Comparison of ENCODE assay signal across 7 cellular contexts in genomic region chr19:39332738-39333137, GRCh38. TPM values are rescaled to one million over a fixed set of nuclear protein-coding genes. Genes with fewer than 3 reads are reported as not detected.
DNase-seq lines count a peak whose midpoint lies in the region; ATAC-seq and TF ChIP-seq lines count a peak whose summit lies in the region.
"Not testable (repeated sequence)": the region's sequence is repeated elsewhere in the genome, so short reads cannot be mapped to it uniquely, and the experiment has no call there.
"Had no signal": no experiment of that assay in that cellular context is flagged by ENCODE, and none has a peak within 500 bp of the region (broad histone marks: within the 10 kb centered on the region; RNA-seq: fewer than 3 reads in every experiment).

No MANE protein-coding gene starts in this region.

- not testable (repeated sequence) for H3K36me3 Mint-ChIP-seq in IgD-negative memory B cell, natural killer cell
- peaks cover 48% of the 10 kb centered on the region for H3K36me3 Mint-ChIP-seq in activated CD4-positive, alpha-beta T cell treated with anti-CD3 and anti-CD28 coated beads, Interleukin-2, amount 10 ng/mL, durations not matched to agents 7 days and 5 days (ENCODE audit: low read depth)
- H3K36me3 Mint-ChIP-seq in activated T-helper 2 cell treated with anti-CD3 and anti-CD28 coated beads, Interferon-gamma antibody, Interleukin-2, Interleukin-4, amounts not matched to agents 10 μg/mL and 5 μg/mL and 100 μg/mL, durations not matched to agents 14 hours and 24 hours and 36 hours (ENCODE audit: low read depth): peaks cover 51% of the 10 kb centered on the region
- H3K36me3 Mint-ChIP-seq in central memory CD8-positive, alpha-beta T cell (ENCODE audit: insufficient read depth): peaks cover 51% of the 10 kb centered on the region

- CTCF ChIA-PET in activated CD4-positive, alpha-beta T cell treated with anti-CD3 and anti-CD28 coated beads, Interleukin-2, amount 10 ng/mL, durations not matched to agents 7 days and 5 days (lab: Charles Lee): interaction anchor here (0.7 to 1.8 kb wide), 2 partner anchors 9 to 35 kb away, joined by 3 to 6 read pairs; partner anchors contain the start of gene SAMD4B

- peak overlapping the region; percentile 72 to 95 (median 89) for H3K4me2 ChIP-seq in BLaER1 treated with 17β-estradiol and CSF1 and Interleukin-3, amounts not matched to agents 10 nM and 100 nM

- intact Hi-C loops in activated T-helper 2 cell treated with anti-CD3 and anti-CD28 coated beads, Interferon-gamma antibody, Interleukin-2, Interleukin-4, amounts not matched to agents 10 μg/mL and 5 μg/mL and 100 μg/mL, durations not matched to agents 14 hours and 24 hours and 36 hours (cut with micrococcal nuclease); natural killer cell (cut with micrococcal nuclease): not testable (repeated sequence)

- TF ChIP-seq CTCF in natural killer cell (IDR thresholded peaks at IDR 0.05): not testable (repeated sequence)

- not testable (repeated sequence) for H3K27me3 Mint-ChIP-seq in IgD-negative memory B cell; activated CD4-positive, alpha-beta T cell treated with anti-CD3 and anti-CD28 coated beads, Interleukin-2, amount 10 ng/mL, durations not matched to agents 7 days and 5 days; activated T-helper 2 cell treated with anti-CD3 and anti-CD28 coated beads, Interferon-gamma antibody, Interleukin-2, Interleukin-4, amounts not matched to agents 10 μg/mL and 5 μg/mL and 100 μg/mL, durations not matched to agents 14 hours and 24 hours and 36 hours (ENCODE audit: low read depth); central memory CD8-positive, alpha-beta T cell; natural killer cell (ENCODE audit: low read depth in 2 of 2)

- not testable (repeated sequence) for H3K27me3 ChIP-seq in BLaER1 treated with 17β-estradiol and CSF1 and Interleukin-3, amounts not matched to agents 10 nM and 100 nM

- not testable (repeated sequence) for ATAC-seq in central memory CD8-positive, alpha-beta T cell (replicated peaks; ENCODE audit: extremely low read depth, poor library complexity, severe bottlenecking); natural killer cell

- not testable (repeated sequence) for H3K9me3 ChIP-seq in BLaER1 treated with 17β-estradiol and CSF1 and Interleukin-3, amounts not matched to agents 10 nM and 100 nM (replicated peaks in 1 of 11)

- POLR2A ChIA-PET in activated CD4-positive, alpha-beta T cell treated with anti-CD3 and anti-CD28 coated beads, Interleukin-2, amount 10 ng/mL, durations not matched to agents 7 days and 5 days (lab: Charles Lee): interaction anchor here (0.6 kb wide), 2 partner anchors 72 to 80 kb away, joined by 3 to 4 read pairs; partner anchors contain the start of gene PLEKHG2

- H3K4me1 ChIP-seq in BLaER1 treated with 17β-estradiol and CSF1 and Interleukin-3, amounts not matched to agents 10 nM and 100 nM: peaks cover 84 to 90% (median 88%) of the 10 kb centered on the region in 10 experiments

- H3K4me1 Mint-ChIP-seq in IgD-negative memory B cell (peaks cover 36 to 43% (median 36%) of the 10 kb centered on the region in 3 donors), natural killer cell (peaks cover 42 to 46% of the 10 kb centered on the region in 2 donors)
- H3K4me1 Mint-ChIP-seq in activated CD4-positive, alpha-beta T cell treated with anti-CD3 and anti-CD28 coated beads, Interleukin-2, amount 10 ng/mL, durations not matched to agents 7 days and 5 days: peaks cover 61% of the 10 kb centered on the region
- H3K4me1 Mint-ChIP-seq in activated T-helper 2 cell treated with anti-CD3 and anti-CD28 coated beads, Interferon-gamma antibody, Interleukin-2, Interleukin-4, amounts not matched to agents 10 μg/mL and 5 μg/mL and 100 μg/mL, durations not matched to agents 14 hours and 24 hours and 36 hours (ENCODE audit: low read depth): peaks cover 38% of the 10 kb centered on the region
- peaks cover 56% of the 10 kb centered on the region for H3K4me1 Mint-ChIP-seq in central memory CD8-positive, alpha-beta T cell

- H4K20me1 ChIP-seq in BLaER1 treated with 17β-estradiol and CSF1 and Interleukin-3, amounts not matched to agents 10 nM and 100 nM: peaks cover 31 to 63% (median 56%) of the 10 kb centered on the region in 11 experiments; a peak in 21 of 22 replicates

- peak overlapping the region in 2 of 4 donors; percentile 52 to 84 for H3K4me3 Mint-ChIP-seq in IgD-negative memory B cell
- H3K4me3 Mint-ChIP-seq in activated CD4-positive, alpha-beta T cell treated with anti-CD3 and anti-CD28 coated beads, Interleukin-2, amount 10 ng/mL, durations not matched to agents 7 days and 5 days: peak overlapping the region; percentile 48
- H3K4me3 Mint-ChIP-seq in activated T-helper 2 cell treated with anti-CD3 and anti-CD28 coated beads, Interferon-gamma antibody, Interleukin-2, Interleukin-4, amounts not matched to agents 10 μg/mL and 5 μg/mL and 100 μg/mL, durations not matched to agents 14 hours and 24 hours and 36 hours (ENCODE audit: low read depth): peak overlapping the region; percentile 30
- peak overlapping the region; percentile 95 for H3K4me3 Mint-ChIP-seq in central memory CD8-positive, alpha-beta T cell
- H3K4me3 Mint-ChIP-seq in natural killer cell: peak overlapping the region; percentile 47

- not testable (repeated sequence) for DNase-seq in activated CD4-positive, alpha-beta T cell treated with anti-CD3 and anti-CD28 coated beads, Interleukin-2, amount 10 ng/mL, durations not matched to agents 7 days and 5 days; activated T-helper 2 cell treated with anti-CD3 and anti-CD28 coated beads, Interferon-gamma antibody, Interleukin-2, Interleukin-4, amounts not matched to agents 10 μg/mL and 5 μg/mL and 100 μg/mL, durations not matched to agents 14 hours and 24 hours and 36 hours (ENCODE audit: low spot score); central memory CD8-positive, alpha-beta T cell (ENCODE audit: low spot score in 2 of 2); natural killer cell

- H3K4me3 ChIP-seq in BLaER1 treated with 17β-estradiol and CSF1 and Interleukin-3, amounts not matched to agents 10 nM and 100 nM: peak overlapping the region in 6 of 10 experiments; percentile 11 to 96 (median 86); a peak in 8 of 20 replicates

- H3K9ac ChIP-seq in BLaER1 treated with 17β-estradiol and CSF1 and Interleukin-3, amounts not matched to agents 10 nM and 100 nM: peak overlapping the region; percentile 14 to 68 (median 52); a peak in 16 of 22 replicates

- peak overlapping the region in 6 of 11 experiments; percentile 2 to 31 (median 12); a peak in 6 of 22 replicates for H3K27ac ChIP-seq in BLaER1 treated with 17β-estradiol and CSF1 and Interleukin-3, amounts not matched to agents 10 nM and 100 nM

- H3K36me3 ChIP-seq in BLaER1 treated with 17β-estradiol and CSF1 and Interleukin-3, amounts not matched to agents 10 nM and 100 nM: peaks cover 38 to 67% (median 55%) of the 10 kb centered on the region in 11 experiments

- H3K9me3 Mint-ChIP-seq in IgD-negative memory B cell; activated CD4-positive, alpha-beta T cell treated with anti-CD3 and anti-CD28 coated beads, Interleukin-2, amount 10 ng/mL, durations not matched to agents 7 days and 5 days; activated T-helper 2 cell treated with anti-CD3 and anti-CD28 coated beads, Interferon-gamma antibody, Interleukin-2, Interleukin-4, amounts not matched to agents 10 μg/mL and 5 μg/mL and 100 μg/mL, durations not matched to agents 14 hours and 24 hours and 36 hours; central memory CD8-positive, alpha-beta T cell; natural killer cell: not testable (repeated sequence)

- H3K27ac Mint-ChIP-seq in IgD-negative memory B cell (peak overlapping the region in 2 of 3 donors; percentile 31 to 65), natural killer cell (peak overlapping the region; percentile 29 to 100)
- peak overlapping the region; percentile 78 for H3K27ac Mint-ChIP-seq in activated CD4-positive, alpha-beta T cell treated with anti-CD3 and anti-CD28 coated beads, Interleukin-2, amount 10 ng/mL, durations not matched to agents 7 days and 5 days
- peak overlapping the region; percentile 72 for H3K27ac Mint-ChIP-seq in activated T-helper 2 cell treated with anti-CD3 and anti-CD28 coated beads, Interferon-gamma antibody, Interleukin-2, Interleukin-4, amounts not matched to agents 10 μg/mL and 5 μg/mL and 100 μg/mL, durations not matched to agents 14 hours and 24 hours and 36 hours
- not testable (repeated sequence) for H3K27ac Mint-ChIP-seq in central memory CD8-positive, alpha-beta T cell (ENCODE audit: low read depth)

RNA-seq across cellular contexts. Expression of gene GMFG, which starts 3.1 kb away (rescaled TPM):
- polyA plus RNA-seq in IgD-negative memory B cell: 719 TPM
- total RNA-seq in activated CD4-positive, alpha-beta T cell treated with anti-CD3 and anti-CD28 coated beads, Interleukin-2, amount 10 ng/mL, durations not matched to agents 7 days and 5 days: 100 to 1,000 TPM; 577 to 668 TPM
- total RNA-seq in activated T-helper 2 cell treated with anti-CD3 and anti-CD28 coated beads, Interferon-gamma antibody, Interleukin-2, Interleukin-4, amounts not matched to agents 10 μg/mL and 5 μg/mL and 100 μg/mL, durations not matched to agents 14 hours and 24 hours and 36 hours: 350 and 364 TPM in 2 replicates
- total RNA-seq in natural killer cell: 100 to 1,000 TPM; 315 to 331 (median 329) TPM

RNA-seq across cellular contexts. Expression of gene SAMD4B, which starts 9.5 kb away (rescaled TPM):
- polyA plus RNA-seq in IgD-negative memory B cell: 22.2 TPM
- 10 to 100 TPM; 40.2 to 45.6 TPM for total RNA-seq in activated CD4-positive, alpha-beta T cell treated with anti-CD3 and anti-CD28 coated beads, Interleukin-2, amount 10 ng/mL, durations not matched to agents 7 days and 5 days
- 64.0 TPM in 2 replicates for total RNA-seq in activated T-helper 2 cell treated with anti-CD3 and anti-CD28 coated beads, Interferon-gamma antibody, Interleukin-2, Interleukin-4, amounts not matched to agents 10 μg/mL and 5 μg/mL and 100 μg/mL, durations not matched to agents 14 hours and 24 hours and 36 hours
- 10 to 100 TPM; 67.8 to 80.8 (median 78.9) TPM for total RNA-seq in natural killer cell

RNA-seq across cellular contexts. Expression of gene LRFN1, which starts 12.1 kb away (rescaled TPM):
- 2.2 TPM for polyA plus RNA-seq in IgD-negative memory B cell
- 1 to 10 TPM; 6.4 to 6.5 TPM for total RNA-seq in activated CD4-positive, alpha-beta T cell treated with anti-CD3 and anti-CD28 coated beads, Interleukin-2, amount 10 ng/mL, durations not matched to agents 7 days and 5 days
- total RNA-seq in activated T-helper 2 cell treated with anti-CD3 and anti-CD28 coated beads, Interferon-gamma antibody, Interleukin-2, Interleukin-4, amounts not matched to agents 10 μg/mL and 5 μg/mL and 100 μg/mL, durations not matched to agents 14 hours and 24 hours and 36 hours: 4.4 and 4.5 TPM in 2 replicates
- 10 to 100 TPM in 1 of 3 donors, 1 to 10 TPM in 2; 5.9 to 12.5 (median 6.9) TPM for total RNA-seq in natural killer cell

RNA-seq across cellular contexts. Expression of gene IFNL1, which starts 36.5 kb away (rescaled TPM):
- polyA plus RNA-seq in IgD-negative memory B cell: not detected
- total RNA-seq in activated CD4-positive, alpha-beta T cell treated with anti-CD3 and anti-CD28 coated beads, Interleukin-2, amount 10 ng/mL, durations not matched to agents 7 days and 5 days: not detected
- total RNA-seq in activated T-helper 2 cell treated with anti-CD3 and anti-CD28 coated beads, Interferon-gamma antibody, Interleukin-2, Interleukin-4, amounts not matched to agents 10 μg/mL and 5 μg/mL and 100 μg/mL, durations not matched to agents 14 hours and 24 hours and 36 hours: not detected in 2 replicates
- 1 to 10 TPM in 1 of 3 donors, under 1 TPM in 1, not detected in 1; 0.33 to 1.4 TPM for total RNA-seq in natural killer cell
- polyA plus RNA-seq: A549 had no signal

RNA-seq across cellular contexts. Expression of gene PAF1, which starts 58.2 kb away (rescaled TPM):
- polyA plus RNA-seq in IgD-negative memory B cell: 64.1 TPM
- total RNA-seq in activated CD4-positive, alpha-beta T cell treated with anti-CD3 and anti-CD28 coated beads, Interleukin-2, amount 10 ng/mL, durations not matched to agents 7 days and 5 days: 10 to 100 TPM; 43.8 to 44.5 TPM
- total RNA-seq in activated T-helper 2 cell treated with anti-CD3 and anti-CD28 coated beads, Interferon-gamma antibody, Interleukin-2, Interleukin-4, amounts not matched to agents 10 μg/mL and 5 μg/mL and 100 μg/mL, durations not matched to agents 14 hours and 24 hours and 36 hours: 49.5 and 51.1 TPM in 2 replicates
- total RNA-seq in natural killer cell: 10 to 100 TPM; 54.3 to 80.9 (median 68.3) TPM
